Comparison of ENCODE assay signal across 1 cellular context in the genomic region with DNA sequence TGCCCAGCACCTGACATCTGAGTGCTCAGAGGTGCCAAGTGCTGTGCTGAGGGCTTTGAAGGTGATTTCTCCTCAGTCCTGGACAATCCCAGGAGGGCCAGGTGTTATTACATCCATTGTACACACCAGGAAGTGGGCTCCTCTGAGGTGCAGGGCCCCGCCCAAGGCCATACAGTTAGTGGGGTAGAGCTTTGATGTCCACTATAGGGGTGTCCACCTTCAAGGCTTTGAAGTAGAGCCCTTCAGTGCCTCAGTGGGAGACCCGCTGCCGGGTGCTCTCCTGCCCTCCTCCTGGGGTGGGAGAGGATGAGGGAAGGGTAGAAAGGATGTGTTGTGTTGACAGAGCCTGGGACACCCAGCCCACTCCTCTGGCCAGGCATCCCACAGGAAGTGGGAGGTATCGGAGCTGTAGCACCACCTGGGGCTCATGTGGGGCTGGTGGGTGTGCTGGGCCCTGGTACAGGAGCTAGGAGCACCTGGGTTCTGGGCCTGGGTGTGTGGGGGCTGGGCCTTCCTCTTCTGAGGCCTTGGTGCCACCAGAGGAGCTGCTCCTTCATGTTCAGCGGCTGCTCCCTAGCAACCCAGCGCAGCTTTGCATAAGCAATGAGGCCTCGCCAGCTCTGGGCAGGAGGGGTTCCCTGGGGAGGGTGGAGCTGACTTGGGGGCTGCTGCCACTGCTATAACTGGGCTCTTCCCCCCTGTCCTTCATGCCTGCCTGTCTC.
TF ChIP-seq lines count a peak whose summit lies in the region.

No MANE protein-coding gene starts in this region.

TF ChIP-seq in HEK293, 187 proteins besides CTCF, POLR2A, EP300 and RAD21 (continued from another document):
- TF ChIP-seq ZNF366 (tag by site-specific recombination; conservative IDR thresholded peaks at IDR 0.05) (no peak), ZNF112 (tag by site-specific recombination; IDR thresholded peaks at IDR 0.05) (no peak)
